In genomic region chr16:175145-175949, GRCh38 we compare ENCODE assay signal across 21 cellular contexts. TPM values are rescaled to one million over a fixed set of nuclear protein-coding genes. Genes with fewer than 3 reads are reported as not detected.
DNase-seq lines count a peak whose midpoint lies in the region; FAIRE-seq and TF ChIP-seq lines count a peak whose summit lies in the region.
"Had no signal": no experiment of that assay in that cellular context is flagged by ENCODE, and none has a peak within 500 bp of the region (broad histone marks: within the 10 kb centered on the region; RNA-seq: fewer than 3 reads in every experiment).

No MANE protein-coding gene starts in this region.

- TF ChIP-seq CTCF in H1 (IDR thresholded peaks at IDR 0.05; ENCODE audit: control extremely low read depth in 1 of 3, insufficient read depth in 1 of 3, low read depth in 1 of 3, low read length in 3 of 3) (no peak), osteocyte (IDR thresholded peaks at IDR 0.05) (no peak)

- H3K56ac ChIP-seq in H1 (replicated peaks; ENCODE audit: insufficient read length, low read depth, low read length) = no peak overlapping the region

- no peak for FAIRE-seq in H1 (lab: Jason Lieb, UNC)

- H3K79me2 ChIP-seq in H1 (ENCODE audit: control insufficient read depth in 1 of 2, insufficient read depth in 2 of 2, low read length in 2 of 2) = no peaks in the 10 kb centered on the region

- peak overlapping the region; percentile 40 for H3K4me3 Mint-ChIP-seq in activated CD4-positive, alpha-beta T cell treated with anti-CD3 and anti-CD28 coated beads, Interleukin-2, amount 10 ng/mL, durations not matched to agents 7 days and 5 days
- H3K4me3 Mint-ChIP-seq in IgD-negative memory B cell (peak overlapping the region in 3 of 4 donors; percentile 20 to 52 (median 40)), osteocyte (ENCODE audit: unreplicated experiment) (peak overlapping the region; percentile 14)

- no peak overlapping the region for H3K4me3 ChIP-seq in H1 (ENCODE audit: extremely low read depth in 1 of 4, insufficient read depth in 2 of 4, low read depth in 3 of 4, low read length in 4 of 4)
- H3K4me3 ChIP-seq: adrenal gland had no signal

- H2AFZ ChIP-seq in H1 (ENCODE audit: low read length) = no peak overlapping the region

- H3K4me2 ChIP-seq in H1 (ENCODE audit: insufficient read depth in 1 of 2, low read depth in 2 of 2, low read length in 2 of 2) = no peak overlapping the region; a peak in 1 of 4 replicates

- no peak overlapping the region for H3K27ac Mint-ChIP-seq in activated CD4-positive, alpha-beta T cell treated with anti-CD3 and anti-CD28 coated beads, Interleukin-2, amount 10 ng/mL, durations not matched to agents 7 days and 5 days
- H3K27ac Mint-ChIP-seq in IgD-negative memory B cell = peak overlapping the region in 2 of 3 donors; percentile 63 to 70
- no peak overlapping the region for H3K27ac Mint-ChIP-seq in osteocyte (ENCODE audit: unreplicated experiment)
- H3K27ac Mint-ChIP-seq: CD14-positive monocyte had no signal

- no peak overlapping the region for H3K18ac ChIP-seq in H1 (ENCODE audit: extremely low read depth, low read length)

- no peak overlapping the region for H4K91ac ChIP-seq in H1 (replicated peaks; ENCODE audit: insufficient read length, low read length)

- H2BK15ac ChIP-seq in H1 (ENCODE audit: low read length) = no peak overlapping the region; the same call in 1 of the 2 replicates

- H2BK5ac ChIP-seq in H1 (ENCODE audit: low read depth, low read length) = no peak overlapping the region

- no peak for DNase-seq in activated CD4-positive, alpha-beta T cell treated with anti-CD3 and anti-CD28 coated beads, Interleukin-2, amount 10 ng/mL, durations not matched to agents 7 days and 5 days
- no peak for DNase-seq in activated CD4-positive, alpha-beta T cell treated with anti-CD3 and anti-CD28 coated beads for 48 hours
- no peak for DNase-seq in H1 (ENCODE audit: low read depth in 1 of 2, low spot score in 2 of 2)
- DNase-seq in osteocyte (ENCODE audit: extremely low spot score, unreplicated experiment) = no peak
- DNase-seq in NCI-H1092 treated with DMSO at 0.1 percent for 48 hours (lab: John Stamatoyannopoulos, UW) = no peak
- DNase-seq in NCI-H510A treated with DMSO at 0.1 percent for 48 hours (lab: John Stamatoyannopoulos, UW) = no peak
- no peak for DNase-seq in activated CD8-positive, alpha-beta memory T cell treated with anti-CD3 and anti-CD28 coated beads for 24 hours
- DNase-seq: ACHN, adrenal gland, caudate nucleus, DMS79, esophagus squamous epithelium, NCI-H1048, NCI-H2029, NCI-H510A, substantia nigra, WERI-Rb-1 had no signal

- POLR2A ChIA-PET in activated CD4-positive, alpha-beta T cell treated with anti-CD3 and anti-CD28 coated beads, Interleukin-2, amount 10 ng/mL, durations not matched to agents 7 days and 5 days (lab: Charles Lee) = no interaction called here
- POLR2A ChIA-PET in H1 (lab: Charles Lee; ENCODE audit: partially characterized antibody) = no interaction called here

- no peak overlapping the region for H3K27ac ChIP-seq in H1 (ENCODE audit: low read depth, low read length)
- H3K27ac ChIP-seq: adrenal gland, esophagus squamous epithelium, RWPE1, WERI-Rb-1 had no signal

- H3K4ac ChIP-seq in H1 (replicated peaks; ENCODE audit: insufficient read length, low read depth, low read length) = no peak overlapping the region

- no peak overlapping the region for H3K9ac ChIP-seq in H1 (replicated peaks in 1 of 4; ENCODE audit: extremely low read depth in 1 of 4, low read depth in 3 of 4, low read length in 3 of 4)

- no peak for TF ChIP-seq EP300 in H1 (IDR thresholded peaks at IDR 0.05; ENCODE audit: borderline replicate concordance in 1 of 2, low read depth in 2 of 2, low read length in 2 of 2)

- no peak overlapping the region for H3K14ac ChIP-seq in H1 (ENCODE audit: insufficient read length)

- no peaks in the 10 kb centered on the region for H3K9me3 Mint-ChIP-seq in activated CD4-positive, alpha-beta T cell treated with anti-CD3 and anti-CD28 coated beads, Interleukin-2, amount 10 ng/mL, durations not matched to agents 7 days and 5 days
- peaks cover 0 to 2% (median 0%) of the 10 kb centered on the region in 3 donors for H3K9me3 Mint-ChIP-seq in IgD-negative memory B cell
- H3K9me3 Mint-ChIP-seq in osteocyte (ENCODE audit: unreplicated experiment) = no peaks in the 10 kb centered on the region

- no peak overlapping the region for H2BK20ac ChIP-seq in H1 (ENCODE audit: low read length)

- peaks cover 0 to 6% (median 0%) of the 10 kb centered on the region in 4 experiments; a peak in 3 of 7 replicates for H3K4me1 ChIP-seq in H1 (replicated peaks in 1 of 4; ENCODE audit: control insufficient read depth in 3 of 4, insufficient read depth in 4 of 4, low read length in 3 of 4)

- no peak overlapping the region for H2BK120ac ChIP-seq in H1 (replicated peaks; ENCODE audit: low read depth, low read length)

- H3K27me3 ChIP-seq in H1 (replicated peaks in 1 of 4; ENCODE audit: control insufficient read depth in 3 of 4, extremely low read depth in 1 of 4, insufficient read depth in 3 of 4, low read length in 3 of 4) = peaks cover 66 to 84% (median 76%) of the 10 kb centered on the region in 4 experiments

- no peak overlapping the region for H4K5ac ChIP-seq in H1 (ENCODE audit: insufficient read length, low read depth, low read length)

- H3K27me3 Mint-ChIP-seq in activated CD4-positive, alpha-beta T cell treated with anti-CD3 and anti-CD28 coated beads, Interleukin-2, amount 10 ng/mL, durations not matched to agents 7 days and 5 days = peaks cover 58% of the 10 kb centered on the region
- peaks cover 46% of the 10 kb centered on the region for H3K27me3 Mint-ChIP-seq in IgD-negative memory B cell
- H3K27me3 Mint-ChIP-seq in osteocyte (ENCODE audit: unreplicated experiment) = peaks cover 49% of the 10 kb centered on the region

- peaks cover 15% of the 10 kb centered on the region for H3K4me1 Mint-ChIP-seq in activated CD4-positive, alpha-beta T cell treated with anti-CD3 and anti-CD28 coated beads, Interleukin-2, amount 10 ng/mL, durations not matched to agents 7 days and 5 days
- H3K4me1 Mint-ChIP-seq in IgD-negative memory B cell (peaks cover 4 to 9% (median 6%) of the 10 kb centered on the region in 3 donors), osteocyte (ENCODE audit: unreplicated experiment) (peaks cover 12% of the 10 kb centered on the region)

- peak overlapping the region; percentile 76; the same call in 1 of the 2 replicates for H2BK12ac ChIP-seq in H1 (ENCODE audit: low read depth, low read length)

- no peaks in the 10 kb centered on the region for H3K9me3 ChIP-seq in H1 (ENCODE audit: insufficient read depth in 2 of 2, low read depth in 1 of 2, low read length in 1 of 2)
- H3K9me3 ChIP-seq: adrenal gland, esophagus squamous epithelium had no signal

- H3K23ac ChIP-seq in H1 (ENCODE audit: insufficient read length) = no peak overlapping the region

- H3K23me2 ChIP-seq in H1 (ENCODE audit: low read depth, low read length) = peaks cover under 1% of the 10 kb centered on the region; the same call in 1 of the 2 replicates

- H3K36me3 ChIP-seq in H1 (ENCODE audit: control insufficient read depth in 2 of 4, insufficient read depth in 4 of 4, low read length in 3 of 4) = no peaks in the 10 kb centered on the region
- H3K36me3 ChIP-seq: adrenal gland, esophagus squamous epithelium, WERI-Rb-1 had no signal

- no peak overlapping the region for H2AK5ac ChIP-seq in H1 (ENCODE audit: low read depth, low read length)

- CTCF ChIA-PET in activated CD4-positive, alpha-beta T cell treated with anti-CD3 and anti-CD28 coated beads, Interleukin-2, amount 10 ng/mL, durations not matched to agents 7 days and 5 days (lab: Charles Lee) = interaction anchor here (0.6 kb wide), 1 partner anchor 17 kb away, joined by 3 read pairs; no protein-coding TSS in a partner anchor
- CTCF ChIA-PET in H1 (lab: Charles Lee; ENCODE audit: partially characterized antibody) = interaction anchor here (1.2 to 1.9 kb wide), 2 partner anchors 68 to 110 kb away, joined by 4 to 5 read pairs; no protein-coding TSS in a partner anchor

- TF ChIP-seq RAD21 in H1 (IDR thresholded peaks at IDR 0.05 in 1 of 2, conservative IDR thresholded peaks at IDR 0.05 in 1 of 2; ENCODE audit: low read depth in 2 of 2, low read length in 2 of 2) = no peak

- no peaks in the 10 kb centered on the region for H3K79me1 ChIP-seq in H1 (ENCODE audit: low read depth, low read length)

- H3K36me3 Mint-ChIP-seq in activated CD4-positive, alpha-beta T cell treated with anti-CD3 and anti-CD28 coated beads, Interleukin-2, amount 10 ng/mL, durations not matched to agents 7 days and 5 days (ENCODE audit: low read depth) = no peaks in the 10 kb centered on the region
- H3K36me3 Mint-ChIP-seq in IgD-negative memory B cell = no peaks in the 10 kb centered on the region
- H3K36me3 Mint-ChIP-seq in osteocyte (ENCODE audit: unreplicated experiment) = no peaks in the 10 kb centered on the region

- H4K8ac ChIP-seq in H1 (ENCODE audit: extremely low read depth, insufficient read depth, low read length) = no peak overlapping the region; the same call in 1 of the 2 replicates

- no peak for TF ChIP-seq POLR2A in H1 (IDR thresholded peaks at IDR 0.05; ENCODE audit: control extremely low read depth in 1 of 2, low read depth in 2 of 2, low read length in 2 of 2)

- 50% methylated on average over 4 of the region's 5 CpGs; no CpG with 5 or more reads in 1 of the 2 experiments for WGBS in H1 (ENCODE audit: extremely low coverage in 1 of 2, insufficient coverage in 1 of 2, insufficient read length in 1 of 2, insufficient replicate concordance in 2 of 2, low coverage in 1 of 2, low lambda C conversion rate in 2 of 2, missing lambda C conversion rate in 1 of 2), 2 experiments

- H4K20me1 ChIP-seq in H1 (replicated peaks in 1 of 2; ENCODE audit: control insufficient read depth in 1 of 2, insufficient read depth in 2 of 2, low read length in 2 of 2) = peaks cover 8 to 17% of the 10 kb centered on the region in 2 experiments

RNA-seq across cellular contexts. Expression of gene HBA1, which starts 1.1 kb away (rescaled TPM):
- not detected for total RNA-seq in activated CD4-positive, alpha-beta T cell treated with anti-CD3 and anti-CD28 coated beads, Interleukin-2, amount 10 ng/mL, durations not matched to agents 7 days and 5 days
- polyA plus RNA-seq in IgD-negative memory B cell (12.1 TPM), H1 (2011; rRNA removed) (2.3 and 8.6 TPM in 2 replicates)
- 1.1 and 2.3 TPM in 2 replicates for total RNA-seq in H1 (2021; fragmentation: NEBNext Ultra II Directional; extraction: Animal tissue kit (Norgen Biotek cat#: 25700))
- 2.0 TPM for polyA plus RNA-seq in H1 (2011; cell fraction: cytosol; rRNA removed)
- polyA plus RNA-seq in H1 (2011; cell fraction: nucleus; rRNA removed) = 1.6 TPM
- 1.2 to 1.6 TPM (median 1.4 TPM) in 3 of 4 replicates, not detected in the other for polyA plus RNA-seq in H1 (2012, experiment 1 of 2)
- 4.5 TPM for polyA plus RNA-seq in H1 (2012, experiment 2 of 2)
- 2.9 TPM for polyA plus RNA-seq in H1 (2013, experiment 1 of 2)
- 3.2 TPM for polyA plus RNA-seq in H1 (2013, experiment 2 of 2)
- polyA minus RNA-seq in H1 (2011; rRNA and poly(A)+ RNA removed) = not detected in 2 replicates
- polyA minus RNA-seq in H1 (2011; cell fraction: cytosol; rRNA and poly(A)+ RNA removed) = 10.6 TPM
- not detected for polyA minus RNA-seq in H1 (2011; cell fraction: nucleus; rRNA and poly(A)+ RNA removed)
- not detected in 2 replicates for total RNA-seq in osteocyte

RNA-seq across cellular contexts. Expression of gene HBA2, which starts 2.7 kb away (rescaled TPM):
- total RNA-seq in activated CD4-positive, alpha-beta T cell treated with anti-CD3 and anti-CD28 coated beads, Interleukin-2, amount 10 ng/mL, durations not matched to agents 7 days and 5 days = under 1 TPM in 1 of 2 experiments, not detected in 1; 0.40 TPM
- polyA plus RNA-seq in IgD-negative memory B cell (88.3 TPM), H1 (2011; rRNA removed) (6.1 and 8.1 TPM in 2 replicates)
- 1.1 TPM in 1 of 2 replicates, not detected in the other for total RNA-seq in H1 (2021; fragmentation: NEBNext Ultra II Directional; extraction: Animal tissue kit (Norgen Biotek cat#: 25700))
- 2.7 TPM for polyA plus RNA-seq in H1 (2011; cell fraction: cytosol; rRNA removed)
- polyA plus RNA-seq in H1 (2011; cell fraction: nucleus; rRNA removed) = 4.4 TPM
- 0.80 to 2.8 TPM (median 2.0 TPM) in 4 replicates for polyA plus RNA-seq in H1 (2012, experiment 1 of 2)
- 2.8 TPM for polyA plus RNA-seq in H1 (2012, experiment 2 of 2)
- polyA plus RNA-seq in H1 (2013, experiment 1 of 2) = 3.0 TPM
- 3.5 TPM for polyA plus RNA-seq in H1 (2013, experiment 2 of 2)
- 0.41 and 0.61 TPM in 2 replicates for polyA minus RNA-seq in H1 (2011; rRNA and poly(A)+ RNA removed)
- polyA minus RNA-seq in H1 (2011; cell fraction: cytosol; rRNA and poly(A)+ RNA removed) = 2.8 TPM
- 5.1 TPM for polyA minus RNA-seq in H1 (2011; cell fraction: nucleus; rRNA and poly(A)+ RNA removed)
- total RNA-seq in osteocyte = not detected in 2 replicates

RNA-seq across cellular contexts. Expression of gene HBQ1, which starts 4.9 kb away (rescaled TPM):
- not detected for total RNA-seq in activated CD4-positive, alpha-beta T cell treated with anti-CD3 and anti-CD28 coated beads, Interleukin-2, amount 10 ng/mL, durations not matched to agents 7 days and 5 days
- polyA plus RNA-seq in IgD-negative memory B cell (not detected), H1 (2011; rRNA removed) (17.1 and 24.6 TPM in 2 replicates)
- total RNA-seq in H1 (2021; fragmentation: NEBNext Ultra II Directional; extraction: Animal tissue kit (Norgen Biotek cat#: 25700)) = 1.4 and 2.9 TPM in 2 replicates
- polyA plus RNA-seq in H1 (2011; cell fraction: cytosol; rRNA removed) = 8.1 TPM
- polyA plus RNA-seq in H1 (2011; cell fraction: nucleus; rRNA removed) = 10.5 TPM
- polyA plus RNA-seq in H1 (2012, experiment 1 of 2) = 1.9 to 5.8 TPM (median 2.9 TPM) in 4 replicates
- 6.6 TPM for polyA plus RNA-seq in H1 (2012, experiment 2 of 2)
- polyA plus RNA-seq in H1 (2013, experiment 1 of 2) = 5.8 TPM
- 6.4 TPM for polyA plus RNA-seq in H1 (2013, experiment 2 of 2)
- polyA minus RNA-seq in H1 (2011; rRNA and poly(A)+ RNA removed) = 0.47 TPM in 1 of 2 replicates, not detected in the other
- polyA minus RNA-seq in H1 (2011; cell fraction: cytosol; rRNA and poly(A)+ RNA removed) = not detected
- polyA minus RNA-seq in H1 (2011; cell fraction: nucleus; rRNA and poly(A)+ RNA removed) = 1.6 TPM
- not detected in 2 replicates for total RNA-seq in osteocyte
- total RNA-seq: esophagus squamous epithelium, left lobe of liver had no signal
- polyA plus RNA-seq: CD14-positive monocyte had no signal

RNA-seq across cellular contexts. Expression of gene HBM, which starts 9.6 kb away (rescaled TPM):
- total RNA-seq in activated CD4-positive, alpha-beta T cell treated with anti-CD3 and anti-CD28 coated beads, Interleukin-2, amount 10 ng/mL, durations not matched to agents 7 days and 5 days = not detected
- not detected for polyA plus RNA-seq in IgD-negative memory B cell
- total RNA-seq in H1 (2021; fragmentation: NEBNext Ultra II Directional; extraction: Animal tissue kit (Norgen Biotek cat#: 25700)) = not detected in 2 replicates
- 0.78 and 0.88 TPM in 2 replicates for polyA plus RNA-seq in H1 (2011; rRNA removed)
- polyA plus RNA-seq in H1 (2011; cell fraction: cytosol; rRNA removed) = not detected
- not detected for polyA plus RNA-seq in H1 (2011; cell fraction: nucleus; rRNA removed)
- not detected in 4 replicates for polyA plus RNA-seq in H1 (2012, experiment 1 of 2)
- not detected for polyA plus RNA-seq in H1 (2012, experiment 2 of 2)
- not detected for polyA plus RNA-seq in H1 (2013, experiment 1 of 2)
- polyA plus RNA-seq in H1 (2013, experiment 2 of 2) = not detected
- polyA minus RNA-seq in H1 (2011; rRNA and poly(A)+ RNA removed) = not detected in 2 replicates
- not detected for polyA minus RNA-seq in H1 (2011; cell fraction: cytosol; rRNA and poly(A)+ RNA removed)
- not detected for polyA minus RNA-seq in H1 (2011; cell fraction: nucleus; rRNA and poly(A)+ RNA removed)
- not detected in 2 replicates for total RNA-seq in osteocyte
- total RNA-seq: esophagus squamous epithelium had no signal
- polyA plus RNA-seq: adrenal gland, CD14-positive monocyte had no signal

RNA-seq across cellular contexts. Expression of gene HBZ, which starts 22.9 kb away (rescaled TPM):
- total RNA-seq in activated CD4-positive, alpha-beta T cell treated with anti-CD3 and anti-CD28 coated beads, Interleukin-2, amount 10 ng/mL, durations not matched to agents 7 days and 5 days = not detected
- polyA plus RNA-seq in IgD-negative memory B cell (not detected), H1 (2011; rRNA removed) (0.12 TPM in 1 of 2 replicates, not detected in the other)
- not detected in 2 replicates for total RNA-seq in H1 (2021; fragmentation: NEBNext Ultra II Directional; extraction: Animal tissue kit (Norgen Biotek cat#: 25700))
- 0.12 TPM for polyA plus RNA-seq in H1 (2011; cell fraction: cytosol; rRNA removed)
- polyA plus RNA-seq in H1 (2011; cell fraction: nucleus; rRNA removed) = 0.20 TPM
- not detected in 4 replicates for polyA plus RNA-seq in H1 (2012, experiment 1 of 2)
- polyA plus RNA-seq in H1 (2012, experiment 2 of 2) = not detected
- 0.14 TPM for polyA plus RNA-seq in H1 (2013, experiment 1 of 2)
- polyA plus RNA-seq in H1 (2013, experiment 2 of 2) = 0.22 TPM
- not detected in 2 replicates for polyA minus RNA-seq in H1 (2011; rRNA and poly(A)+ RNA removed)
- 6.6 TPM for polyA minus RNA-seq in H1 (2011; cell fraction: cytosol; rRNA and poly(A)+ RNA removed)
- polyA minus RNA-seq in H1 (2011; cell fraction: nucleus; rRNA and poly(A)+ RNA removed) = not detected
- total RNA-seq in osteocyte = not detected in 2 replicates
- total RNA-seq: esophagus squamous epithelium had no signal
- polyA plus RNA-seq: adrenal gland, CD14-positive monocyte had no signal

Comparison
In these comparisons a context has a peak if more than half of its experiments do, and no peak if none do; other contexts are left out.
1. H3K27ac Mint-ChIP-seq: peak in IgD-negative memory B cell (2 of 3); none in activated CD4-positive, alpha-beta T cell treated with anti-CD3 and anti-CD28 coated beads, Interleukin-2, amount 10 ng/mL, durations not matched to agents 7 days and 5 days (single experiment) and osteocyte (single experiment).
2. Peak in every context shown above with its lines, with median percentiles within 50 percentile points of each other: H3K4me3 Mint-ChIP-seq.